In the genomic region with DNA sequence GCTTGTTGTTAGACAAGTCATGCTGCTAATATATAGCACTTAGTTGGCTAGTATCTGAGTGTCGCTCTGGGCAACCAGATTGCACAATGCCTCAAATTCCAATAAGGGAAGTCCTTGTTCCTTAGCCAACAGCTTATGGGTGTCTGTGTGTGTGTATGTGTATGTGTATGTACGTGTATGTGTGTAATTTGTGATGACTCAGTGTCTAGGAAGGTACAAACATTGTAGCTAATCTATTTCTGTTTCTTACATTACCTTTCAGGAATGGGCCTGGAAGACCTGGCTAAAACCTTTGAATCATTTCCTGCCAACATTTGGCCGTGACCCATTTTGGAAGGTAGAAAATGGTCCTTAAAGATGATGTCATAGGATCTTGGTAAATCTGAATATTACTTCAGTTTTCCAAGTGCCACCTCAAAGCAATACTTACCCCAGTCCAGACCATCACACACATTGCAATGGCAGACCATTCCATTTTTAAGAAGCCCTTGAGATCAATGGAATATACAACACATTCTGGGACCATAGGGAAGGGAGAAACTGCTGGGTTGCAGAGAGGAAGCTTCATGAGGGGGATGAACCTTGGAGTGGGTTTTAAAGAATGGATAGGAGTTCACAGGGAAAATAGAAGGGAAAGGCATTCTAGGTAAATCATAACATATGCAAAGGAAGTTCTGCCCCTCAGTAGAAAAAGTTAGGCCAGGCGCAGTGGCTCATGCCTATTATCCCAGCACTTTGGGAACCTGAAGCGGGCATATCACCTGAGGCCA, we compare ENCODE assay signal across 9 cellular contexts. TPM values are rescaled to one million over a fixed set of nuclear protein-coding genes. Genes with fewer than 3 reads are reported as not detected.
DNase-seq lines count a peak whose midpoint lies in the region; ATAC-seq and TF ChIP-seq lines count a peak whose summit lies in the region.
"Had no signal": no experiment of that assay in that cellular context is flagged by ENCODE, and none has a peak within 500 bp of the region (broad histone marks: within the 10 kb centered on the region; RNA-seq: fewer than 3 reads in every experiment).

No MANE protein-coding gene starts in this region.

- H3K4me1 ChIP-seq in HEK293 (ENCODE audit: control insufficient read depth, insufficient read depth, low read length), result peaks cover 12% of the 10 kb centered on the region

- peaks cover 0 to 5% of the 10 kb centered on the region in 2 experiments; a peak in 2 of 3 replicates for H3K36me3 ChIP-seq in HEK293 (ENCODE audit: control insufficient read depth in 2 of 2, insufficient read depth in 1 of 2, low read length in 2 of 2)
- H3K36me3 ChIP-seq in H7 (replicated peaks; ENCODE audit: control insufficient read depth, insufficient read depth, low read length), result no peaks in the 10 kb centered on the region

- DNase-seq in SW 1271 (lab: John Stamatoyannopoulos, UW) (peak; percentile 83 to 84), globus pallidus (ENCODE audit: low spot score) (peak; percentile 67), putamen (ENCODE audit: low spot score) (peak; percentile 37), GM10248 (ENCODE audit: extremely low spot score) (no peak), OCI-M2 (lab: John Stamatoyannopoulos, UW; ENCODE audit: unreplicated experiment) (no peak), H7 (no peak)

- POLR2A ChIA-PET in HEK293 (lab: Yijun Ruan, JAX), result interaction anchor here (0.5 to 2.5 kb wide), 5 partner anchors 9 to 227 kb away, joined by 3 to 22 read pairs (median 4); a partner anchor contains a TSS
- POLR2A ChIA-PET in GM10248 (lab: Yijun Ruan, JAX), result interaction anchor here (1.6 kb wide), 1 partner anchor 9 kb away, joined by 3 read pairs; no protein-coding TSS in a partner anchor

- ATAC-seq in GM21723 (IDR thresholded peaks at IDR 0.05; ENCODE audit: unreplicated experiment), result no peak

- TF ChIP-seq CTCF in HEK293 (tag by site-specific recombination; IDR thresholded peaks at IDR 0.05), result no peak
- no peak for TF ChIP-seq CTCF in GM10248 (IDR thresholded peaks at IDR 0.05; ENCODE audit: control extremely low read depth, extremely low read depth, low read depth, missing control alignments)

- CTCF ChIA-PET in HEK293 (lab: Yijun Ruan, JAX) (interaction anchor here (0.6 to 2.6 kb wide), 5 partner anchors 11 to 289 kb away, joined by 3 to 16 read pairs (median 3); no protein-coding TSS in a partner anchor), GM10248 (lab: Yijun Ruan, JAX) (interaction anchor here (0.7 to 1.0 kb wide), 4 partner anchors 8 to 289 kb away, joined by 3 read pairs; no protein-coding TSS in a partner anchor)

- H3K27ac ChIP-seq in HEK293 (ENCODE audit: extremely low read depth, low read depth, low read length), result no peak overlapping the region

- H3K4me3 ChIP-seq in HEK293 (ENCODE audit: low read depth, low read length) (no peak overlapping the region), H7 (ENCODE audit: insufficient read depth, low read depth, low read length) (no peak overlapping the region)
- H3K4me3 ChIP-seq: Peyer's patch had no signal

- no peaks in the 10 kb centered on the region for H3K9me3 ChIP-seq in HEK293 (ENCODE audit: control insufficient read depth, insufficient read depth, low read depth, low read length)
- H3K9me3 ChIP-seq: Peyer's patch had no signal

- no peaks in the 10 kb centered on the region for H3K27me3 ChIP-seq in H7 (ENCODE audit: control insufficient read depth, insufficient read depth, low read length)
- H3K27me3 ChIP-seq: Peyer's patch had no signal

TF ChIP-seq in HEK293, 187 proteins besides CTCF, POLR2A, EP300 and RAD21 (continues in another document):
- TF ChIP-seq, protein P1, sequence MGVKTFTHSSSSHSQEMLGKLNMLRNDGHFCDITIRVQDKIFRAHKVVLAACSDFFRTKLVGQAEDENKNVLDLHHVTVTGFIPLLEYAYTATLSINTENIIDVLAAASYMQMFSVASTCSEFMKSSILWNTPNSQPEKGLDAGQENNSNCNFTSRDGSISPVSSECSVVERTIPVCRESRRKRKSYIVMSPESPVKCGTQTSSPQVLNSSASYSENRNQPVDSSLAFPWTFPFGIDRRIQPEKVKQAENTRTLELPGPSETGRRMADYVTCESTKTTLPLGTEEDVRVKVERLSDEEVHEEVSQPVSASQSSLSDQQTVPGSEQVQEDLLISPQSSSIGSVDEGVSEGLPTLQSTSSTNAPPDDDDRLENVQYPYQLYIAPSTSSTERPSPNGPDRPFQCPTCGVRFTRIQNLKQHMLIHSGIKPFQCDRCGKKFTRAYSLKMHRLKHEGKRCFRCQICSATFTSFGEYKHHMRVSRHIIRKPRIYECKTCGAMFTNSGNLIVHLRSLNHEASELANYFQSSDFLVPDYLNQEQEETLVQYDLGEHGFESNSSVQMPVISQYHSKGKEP (tag by site-specific recombination; IDR thresholded peaks at IDR 0.05), result no peak
- TF ChIP-seq ZNF629 (tag by site-specific recombination; IDR thresholded peaks at IDR 0.05), result peak; percentile 89
- no peak for TF ChIP-seq ZNF23 (tag by site-specific recombination; IDR thresholded peaks at IDR 0.05; ENCODE audit: borderline replicate concordance)
- TF ChIP-seq, protein P2, sequence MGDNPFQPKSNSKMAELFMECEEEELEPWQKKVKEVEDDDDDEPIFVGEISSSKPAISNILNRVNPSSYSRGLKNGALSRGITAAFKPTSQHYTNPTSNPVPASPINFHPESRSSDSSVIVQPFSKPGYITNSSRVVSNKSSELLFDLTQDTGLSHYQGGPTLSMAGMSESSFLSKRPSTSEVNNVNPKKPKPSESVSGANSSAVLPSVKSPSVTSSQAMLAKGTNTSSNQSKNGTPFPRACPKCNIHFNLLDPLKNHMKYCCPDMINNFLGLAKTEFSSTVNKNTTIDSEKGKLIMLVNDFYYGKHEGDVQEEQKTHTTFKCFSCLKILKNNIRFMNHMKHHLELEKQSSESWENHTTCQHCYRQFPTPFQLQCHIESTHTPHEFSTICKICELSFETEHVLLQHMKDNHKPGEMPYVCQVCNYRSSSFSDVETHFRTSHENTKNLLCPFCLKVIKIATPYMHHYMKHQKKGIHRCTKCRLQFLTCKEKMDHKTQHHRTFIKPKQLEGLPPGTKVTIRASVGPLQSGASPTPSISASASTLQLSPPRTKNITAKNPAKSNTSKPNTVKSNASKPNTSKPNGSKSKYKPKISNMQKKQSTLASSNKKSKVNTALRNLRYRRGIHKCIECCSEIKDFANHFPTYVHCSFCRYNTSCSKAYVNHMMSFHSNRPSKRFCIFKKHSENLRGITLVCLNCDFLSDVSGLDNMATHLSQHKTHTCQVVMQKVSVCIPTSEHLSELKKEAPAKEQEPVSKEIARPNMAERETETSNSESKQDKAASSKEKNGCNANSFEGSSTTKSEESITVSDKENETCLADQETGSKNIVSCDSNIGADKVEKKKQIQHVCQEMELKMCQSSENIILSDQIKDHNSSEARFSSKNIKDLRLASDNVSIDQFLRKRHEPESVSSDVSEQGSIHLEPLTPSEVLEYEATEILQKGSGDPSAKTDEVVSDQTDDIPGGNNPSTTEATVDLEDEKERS (tag by site-specific recombination; IDR thresholded peaks at IDR 0.05), result peak; percentile 62; the same call in 1 of the 2 replicates
- TF ChIP-seq, protein P3, sequence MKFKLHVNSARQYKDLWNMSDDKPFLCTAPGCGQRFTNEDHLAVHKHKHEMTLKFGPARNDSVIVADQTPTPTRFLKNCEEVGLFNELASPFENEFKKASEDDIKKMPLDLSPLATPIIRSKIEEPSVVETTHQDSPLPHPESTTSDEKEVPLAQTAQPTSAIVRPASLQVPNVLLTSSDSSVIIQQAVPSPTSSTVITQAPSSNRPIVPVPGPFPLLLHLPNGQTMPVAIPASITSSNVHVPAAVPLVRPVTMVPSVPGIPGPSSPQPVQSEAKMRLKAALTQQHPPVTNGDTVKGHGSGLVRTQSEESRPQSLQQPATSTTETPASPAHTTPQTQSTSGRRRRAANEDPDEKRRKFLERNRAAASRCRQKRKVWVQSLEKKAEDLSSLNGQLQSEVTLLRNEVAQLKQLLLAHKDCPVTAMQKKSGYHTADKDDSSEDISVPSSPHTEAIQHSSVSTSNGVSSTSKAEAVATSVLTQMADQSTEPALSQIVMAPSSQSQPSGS (tag by site-specific recombination; IDR thresholded peaks at IDR 0.05; ENCODE audit: low read depth), result peak; percentile 81
- no peak for TF ChIP-seq ZEB2 (tag by site-specific recombination; IDR thresholded peaks at IDR 0.05)
- no peak for TF ChIP-seq OVOL3 (tag by site-specific recombination; IDR thresholded peaks at IDR 0.05)
- peak; percentile 33; the same call in 1 of the 2 replicates for TF ChIP-seq ZNF394 (tag by site-specific recombination; IDR thresholded peaks at IDR 0.05; ENCODE audit: borderline replicate concordance)
- peak; percentile 72 for TF ChIP-seq ZBTB21 (tag by site-specific recombination; IDR thresholded peaks at IDR 0.05)
- peak; percentile 63 for TF ChIP-seq SP3 (tag by site-specific recombination; IDR thresholded peaks at IDR 0.05)
- no peak for TF ChIP-seq ZNF514 (tag by site-specific recombination; IDR thresholded peaks at IDR 0.05)
- TF ChIP-seq, protein P4, sequence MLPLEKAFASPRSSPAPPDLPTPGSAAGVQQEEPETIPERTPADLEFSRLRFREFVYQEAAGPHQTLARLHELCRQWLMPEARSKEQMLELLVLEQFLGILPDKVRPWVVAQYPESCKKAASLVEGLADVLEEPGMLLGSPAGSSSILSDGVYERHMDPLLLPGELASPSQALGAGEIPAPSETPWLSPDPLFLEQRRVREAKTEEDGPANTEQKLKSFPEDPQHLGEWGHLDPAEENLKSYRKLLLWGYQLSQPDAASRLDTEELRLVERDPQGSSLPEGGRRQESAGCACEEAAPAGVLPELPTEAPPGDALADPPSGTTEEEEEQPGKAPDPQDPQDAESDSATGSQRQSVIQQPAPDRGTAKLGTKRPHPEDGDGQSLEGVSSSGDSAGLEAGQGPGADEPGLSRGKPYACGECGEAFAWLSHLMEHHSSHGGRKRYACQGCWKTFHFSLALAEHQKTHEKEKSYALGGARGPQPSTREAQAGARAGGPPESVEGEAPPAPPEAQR (tag by site-specific recombination; IDR thresholded peaks at IDR 0.05), result no peak
- TF ChIP-seq SP7 (tag by site-specific recombination; IDR thresholded peaks at IDR 0.05), result peak; percentile 70
- TF ChIP-seq ZNF660 (tag by site-specific recombination; IDR thresholded peaks at IDR 0.05), result peak; percentile 46; the same call in 1 of the 2 replicates
- TF ChIP-seq RBAK (tag by site-specific recombination; IDR thresholded peaks at IDR 0.05), result 0 out of 2 replicates have a peak, but pooled peaks have one; percentile 30
- no peak for TF ChIP-seq GLI2 (tag by site-specific recombination; IDR thresholded peaks at IDR 0.05; ENCODE audit: borderline replicate concordance, low read depth)

RNA-seq across cellular contexts. Expression of a gene that starts 25.1 kb away (rescaled TPM):
- 5.0 and 6.5 TPM in 2 replicates for total RNA-seq in H7 (2014; rRNA removed; shearing (Covaris generic))

Comparison
In these comparisons a context has a peak if more than half of its experiments do, and no peak if none do; other contexts are left out.
1. DNase-seq: peak in SW 1271 (2 of 2), globus pallidus (single experiment) and putamen (single experiment); none in GM10248 (single experiment), OCI-M2 (single experiment) and H7 (single experiment).